ENCODE assay signal across 1 cellular context in the genomic region with DNA sequence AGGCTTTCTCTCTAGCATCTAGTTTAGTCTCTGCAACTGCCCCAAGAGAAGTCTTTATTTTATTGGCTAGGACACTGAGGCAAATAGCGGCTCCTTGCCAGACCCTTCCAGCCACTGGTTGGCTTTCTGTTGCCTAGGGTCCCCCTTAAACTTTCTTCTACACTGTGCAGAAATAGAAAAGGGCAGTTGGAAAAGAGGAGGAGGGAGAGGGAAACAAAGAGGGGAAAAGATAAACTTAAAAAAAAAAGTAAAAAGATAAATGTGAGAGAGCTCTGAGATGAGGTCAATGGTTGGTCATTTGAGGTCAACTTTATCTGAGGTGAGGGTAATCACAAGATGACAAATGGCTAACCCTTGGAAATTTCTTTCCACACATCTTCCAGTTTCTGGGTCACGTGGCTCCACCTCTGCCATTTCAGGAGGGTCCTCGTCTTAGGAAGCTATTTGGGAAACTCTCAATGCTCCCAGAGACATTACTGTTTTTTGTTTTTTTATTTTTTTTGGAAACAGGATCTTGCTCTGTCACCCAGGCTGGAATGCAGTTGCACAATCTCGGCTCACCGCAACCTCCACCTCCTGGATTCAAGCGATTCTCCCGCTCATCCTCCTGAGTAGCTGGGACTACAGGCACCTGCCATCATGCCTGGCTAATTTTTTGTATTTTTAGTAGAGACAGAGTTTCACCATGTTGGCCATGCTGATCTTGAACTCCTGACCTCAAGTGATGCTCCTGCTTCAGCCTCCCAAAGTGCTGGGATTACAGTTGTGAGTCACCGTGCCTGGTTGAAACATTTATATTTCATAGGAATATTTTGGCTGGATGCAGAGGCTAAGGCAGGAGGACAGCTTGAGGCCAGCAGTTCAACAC.
TF ChIP-seq lines count a peak whose summit lies in the region.

No MANE protein-coding gene starts in this region.

TF ChIP-seq in HepG2, 621 proteins besides CTCF, POLR2A, EP300 and RAD21 (continued from another document and continues in another):
- TF ChIP-seq, protein P1, sequence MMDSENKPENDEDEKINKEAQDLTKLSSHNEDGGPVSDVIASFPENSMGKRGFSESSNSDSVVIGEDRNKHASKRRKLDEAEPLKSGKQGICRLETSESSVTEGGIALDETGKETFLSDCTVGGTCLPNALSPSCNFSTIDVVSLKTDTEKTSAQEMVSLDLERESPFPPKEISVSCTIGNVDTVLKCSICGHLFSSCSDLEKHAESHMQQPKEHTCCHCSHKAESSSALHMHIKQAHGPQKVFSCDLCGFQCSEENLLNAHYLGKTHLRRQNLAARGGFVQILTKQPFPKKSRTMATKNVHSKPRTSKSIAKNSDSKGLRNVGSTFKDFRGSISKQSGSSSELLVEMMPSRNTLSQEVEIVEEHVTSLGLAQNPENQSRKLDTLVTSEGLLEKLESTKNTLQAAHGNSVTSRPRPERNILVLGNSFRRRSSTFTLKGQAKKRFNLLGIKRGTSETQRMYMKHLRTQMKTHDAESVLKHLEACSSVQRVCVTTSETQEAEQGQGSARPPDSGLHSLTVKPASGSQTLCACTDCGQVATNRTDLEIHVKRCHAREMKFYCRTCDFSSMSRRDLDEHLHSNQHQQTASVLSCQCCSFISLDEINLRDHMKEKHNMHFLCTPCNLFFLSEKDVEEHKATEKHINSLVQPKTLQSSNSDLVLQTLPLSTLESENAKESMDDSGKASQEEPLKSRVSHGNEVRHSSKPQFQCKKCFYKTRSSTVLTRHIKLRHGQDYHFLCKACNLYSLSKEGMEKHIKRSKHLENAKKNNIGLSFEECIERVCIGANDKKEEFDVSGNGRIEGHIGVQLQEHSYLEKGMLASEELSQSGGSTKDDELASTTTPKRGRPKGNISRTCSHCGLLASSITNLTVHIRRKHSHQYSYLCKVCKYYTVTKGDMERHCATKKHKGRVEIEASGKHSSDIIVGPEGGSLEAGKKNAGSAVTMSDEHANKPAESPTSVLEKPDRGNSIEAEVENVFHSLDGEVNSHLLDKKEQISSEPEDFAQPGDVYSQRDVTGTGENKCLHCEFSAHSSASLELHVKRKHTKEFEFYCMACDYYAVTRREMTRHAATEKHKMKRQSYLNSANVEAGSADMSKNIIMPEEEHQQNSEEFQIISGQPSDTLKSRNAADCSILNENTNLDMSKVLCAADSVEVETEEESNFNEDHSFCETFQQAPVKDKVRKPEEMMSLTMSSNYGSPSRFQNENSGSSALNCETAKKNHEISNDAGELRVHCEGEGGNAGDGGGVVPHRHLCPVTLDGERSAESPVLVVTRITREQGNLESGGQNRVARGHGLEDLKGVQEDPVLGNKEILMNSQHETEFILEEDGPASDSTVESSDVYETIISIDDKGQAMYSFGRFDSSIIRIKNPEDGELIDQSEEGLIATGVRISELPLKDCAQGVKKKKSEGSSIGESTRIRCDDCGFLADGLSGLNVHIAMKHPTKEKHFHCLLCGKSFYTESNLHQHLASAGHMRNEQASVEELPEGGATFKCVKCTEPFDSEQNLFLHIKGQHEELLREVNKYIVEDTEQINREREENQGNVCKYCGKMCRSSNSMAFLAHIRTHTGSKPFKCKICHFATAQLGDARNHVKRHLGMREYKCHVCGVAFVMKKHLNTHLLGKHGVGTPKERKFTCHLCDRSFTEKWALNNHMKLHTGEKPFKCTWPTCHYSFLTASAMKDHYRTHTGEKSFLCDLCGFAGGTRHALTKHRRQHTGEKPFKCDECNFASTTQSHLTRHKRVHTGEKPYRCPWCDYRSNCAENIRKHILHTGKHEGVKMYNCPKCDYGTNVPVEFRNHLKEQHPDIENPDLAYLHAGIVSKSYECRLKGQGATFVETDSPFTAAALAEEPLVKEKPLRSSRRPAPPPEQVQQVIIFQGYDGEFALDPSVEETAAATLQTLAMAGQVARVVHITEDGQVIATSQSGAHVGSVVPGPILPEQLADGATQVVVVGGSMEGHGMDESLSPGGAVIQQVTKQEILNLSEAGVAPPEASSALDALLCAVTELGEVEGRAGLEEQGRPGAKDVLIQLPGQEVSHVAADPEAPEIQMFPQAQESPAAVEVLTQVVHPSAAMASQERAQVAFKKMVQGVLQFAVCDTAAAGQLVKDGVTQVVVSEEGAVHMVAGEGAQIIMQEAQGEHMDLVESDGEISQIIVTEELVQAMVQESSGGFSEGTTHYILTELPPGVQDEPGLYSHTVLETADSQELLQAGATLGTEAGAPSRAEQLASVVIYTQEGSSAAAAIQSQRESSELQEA (CRISPR knock-in tag; IDR thresholded peaks at IDR 0.05; ENCODE audit: not compliant biosample characterization): no peak
- TF ChIP-seq RFXAP (CRISPR knock-in tag; IDR thresholded peaks at IDR 0.05; ENCODE audit: borderline replicate concordance): no peak
- no peak for TF ChIP-seq SMAD9 (CRISPR knock-in tag; IDR thresholded peaks at IDR 0.05)
- no peak for TF ChIP-seq STAT5B (CRISPR knock-in tag; IDR thresholded peaks at IDR 0.05)
- TF ChIP-seq ZNF782 (CRISPR knock-in tag; IDR thresholded peaks at IDR 0.05; ENCODE audit: borderline replicate concordance): no peak
- TF ChIP-seq, protein P2, sequence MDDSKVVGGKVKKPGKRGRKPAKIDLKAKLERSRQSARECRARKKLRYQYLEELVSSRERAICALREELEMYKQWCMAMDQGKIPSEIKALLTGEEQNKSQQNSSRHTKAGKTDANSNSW (CRISPR knock-in tag; IDR thresholded peaks at IDR 0.05; ENCODE audit: borderline replicate concordance): no peak
- peak; percentile 97 for TF ChIP-seq CBFB (CRISPR knock-in tag; IDR thresholded peaks at IDR 0.05)
- TF ChIP-seq DMAP1 (CRISPR knock-in tag; IDR thresholded peaks at IDR 0.05): 0 out of 2 replicates have a peak, but pooled peaks have one; percentile 17
- TF ChIP-seq ISL2 (CRISPR knock-in tag; IDR thresholded peaks at IDR 0.05): no peak
- TF ChIP-seq ZNF780A (CRISPR knock-in tag; IDR thresholded peaks at IDR 0.05): no peak
- no peak for TF ChIP-seq DR1 (CRISPR knock-in tag; IDR thresholded peaks at IDR 0.05)
- TF ChIP-seq ZNF740 (CRISPR knock-in tag; IDR thresholded peaks at IDR 0.05): no peak
- no peak for TF ChIP-seq SYNCRIP (IDR thresholded peaks at IDR 0.05; ENCODE audit: insufficient read depth, low read depth, low read length)
- TF ChIP-seq ZNF12 (CRISPR knock-in tag; IDR thresholded peaks at IDR 0.05): 0 out of 2 replicates have a peak, but pooled peaks have one; percentile 39
- no peak for TF ChIP-seq YY1 (IDR thresholded peaks at IDR 0.05; ENCODE audit: insufficient read depth, insufficient replicate concordance, low read depth, low read length)
- 0 out of 2 replicates have a peak, but pooled peaks have one; percentile 28 for TF ChIP-seq HOXA5 (CRISPR knock-in tag; IDR thresholded peaks at IDR 0.05)
- no peak for TF ChIP-seq AGO2 (optimal IDR thresholded peaks at IDR 0.05; ENCODE audit: low read depth, low read length)
- TF ChIP-seq SIX1 (CRISPR knock-in tag; IDR thresholded peaks at IDR 0.05; ENCODE audit: borderline replicate concordance): 0 out of 2 replicates have a peak, but pooled peaks have one; percentile 17
- TF ChIP-seq CBX5 (CRISPR knock-in tag; IDR thresholded peaks at IDR 0.05; ENCODE audit: borderline replicate concordance): peak; percentile 72; the same call in 1 of the 2 replicates
- TF ChIP-seq, protein P3, sequence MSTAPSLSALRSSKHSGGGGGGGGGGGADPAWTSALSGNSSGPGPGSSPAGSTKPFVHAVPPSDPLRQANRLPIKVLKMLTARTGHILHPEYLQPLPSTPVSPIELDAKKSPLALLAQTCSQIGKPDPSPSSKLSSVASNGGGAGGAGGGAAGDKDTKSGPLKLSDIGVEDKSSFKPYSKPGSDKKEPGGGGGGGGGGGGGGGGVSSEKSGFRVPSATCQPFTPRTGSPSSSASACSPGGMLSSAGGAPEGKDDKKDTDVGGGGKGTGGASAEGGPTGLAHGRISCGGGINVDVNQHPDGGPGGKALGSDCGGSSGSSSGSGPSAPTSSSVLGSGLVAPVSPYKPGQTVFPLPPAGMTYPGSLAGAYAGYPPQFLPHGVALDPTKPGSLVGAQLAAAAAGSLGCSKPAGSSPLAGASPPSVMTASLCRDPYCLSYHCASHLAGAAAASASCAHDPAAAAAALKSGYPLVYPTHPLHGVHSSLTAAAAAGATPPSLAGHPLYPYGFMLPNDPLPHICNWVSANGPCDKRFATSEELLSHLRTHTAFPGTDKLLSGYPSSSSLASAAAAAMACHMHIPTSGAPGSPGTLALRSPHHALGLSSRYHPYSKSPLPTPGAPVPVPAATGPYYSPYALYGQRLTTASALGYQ (CRISPR knock-in tag; IDR thresholded peaks at IDR 0.05): no peak
- TF ChIP-seq CBX2 (IDR thresholded peaks at IDR 0.05; ENCODE audit: low read depth, low read length): no peak
- no peak for TF ChIP-seq CBX2 (CRISPR knock-in tag; IDR thresholded peaks at IDR 0.05; ENCODE audit: low read depth)
- TF ChIP-seq RXRA (CRISPR knock-in tag; IDR thresholded peaks at IDR 0.05): peak; percentile 86; the same call in 1 of the 2 replicates
- no peak for TF ChIP-seq SOX6 (IDR thresholded peaks at IDR 0.05)
- peak; percentile 72; the same call in 1 of the 2 replicates for TF ChIP-seq SOX6 (CRISPR knock-in tag; IDR thresholded peaks at IDR 0.05)
- 0 out of 4 replicates have a peak, but pooled peaks of 1 of the 2 experiments have one; percentile 32 for TF ChIP-seq ATF4 (CRISPR knock-in tag; IDR thresholded peaks at IDR 0.05)
- TF ChIP-seq GABPB1 (CRISPR knock-in tag; IDR thresholded peaks at IDR 0.05): no peak
- peak; percentile 40; the same call in 1 of the 2 replicates for TF ChIP-seq TCF7 (IDR thresholded peaks at IDR 0.05; ENCODE audit: low read depth)
- TF ChIP-seq ZNF777 (CRISPR knock-in tag; IDR thresholded peaks at IDR 0.05): no peak
- no peak for TF ChIP-seq FIP1L1 (IDR thresholded peaks at IDR 0.05; ENCODE audit: borderline replicate concordance, insufficient read depth, low read depth, low read length)
- peak; percentile 20; the same call in 1 of the 2 replicates for TF ChIP-seq ARID4A (CRISPR knock-in tag; IDR thresholded peaks at IDR 0.05; ENCODE audit: borderline replicate concordance)
- TF ChIP-seq NFE2L2 (IDR thresholded peaks at IDR 0.05; ENCODE audit: low read length): no peak
- peak; percentile 19; the same call in 1 of the 2 replicates for TF ChIP-seq TAF1 (CRISPR knock-in tag; IDR thresholded peaks at IDR 0.05)
- TF ChIP-seq CCDC6 (CRISPR knock-in tag; IDR thresholded peaks at IDR 0.05): no peak
- TF ChIP-seq SOX13 (IDR thresholded peaks at IDR 0.05): no peak
- TF ChIP-seq SOX13 (CRISPR knock-in tag; conservative IDR thresholded peaks at IDR 0.05 in 1 of 2, IDR thresholded peaks at IDR 0.05 in 1 of 2): peak in 1 of 2 experiments; percentile 59; a peak in 1 of 4 replicates
- no peak for TF ChIP-seq MTF2 (CRISPR knock-in tag; IDR thresholded peaks at IDR 0.05; ENCODE audit: borderline replicate concordance)
- TF ChIP-seq GZF1 (CRISPR knock-in tag; IDR thresholded peaks at IDR 0.05): no peak
- TF ChIP-seq ZKSCAN1 (IDR thresholded peaks at IDR 0.05; ENCODE audit: low read length): no peak
- TF ChIP-seq SALL1 (CRISPR knock-in tag; IDR thresholded peaks at IDR 0.05): peak; percentile 52; the same call in 1 of the 2 replicates
- TF ChIP-seq GTF3A (CRISPR knock-in tag; conservative IDR thresholded peaks at IDR 0.05): no peak
- no peak for TF ChIP-seq TEAD2 (CRISPR knock-in tag; IDR thresholded peaks at IDR 0.05)
- TF ChIP-seq NR2F1 (CRISPR knock-in tag; IDR thresholded peaks at IDR 0.05): 0 out of 4 replicates have a peak, but pooled peaks of 1 of the 2 experiments have one; percentile 49
- TF ChIP-seq TBX2 (CRISPR knock-in tag; IDR thresholded peaks at IDR 0.05; ENCODE audit: borderline replicate concordance): no peak
- no peak for TF ChIP-seq KDM3A (CRISPR knock-in tag; IDR thresholded peaks at IDR 0.05; ENCODE audit: low read depth)
